ENCODE assay signal across 8 cellular contexts in genomic region chr5:64811050-64811640, GRCh38. TPM values are rescaled to one million over a fixed set of nuclear protein-coding genes. Genes with fewer than 3 reads are reported as not detected.
A peak's percentile ranks its signal among the peaks of the same experiment; 100 is the strongest.
DNase-seq lines count a peak whose midpoint lies in the region; ATAC-seq and TF ChIP-seq lines count a peak whose summit lies in the region.

No MANE protein-coding gene starts in this region.

- ATAC-seq in HG02571 (IDR thresholded peaks at IDR 0.05; ENCODE audit: unreplicated experiment) = no peak

- H3K9me3 ChIP-seq in GM23248 (ENCODE audit: low read depth) (no peaks in the 10 kb centered on the region), hepatocyte (ENCODE audit: low read depth) (no peaks in the 10 kb centered on the region)

- peak; percentile 81 for TF ChIP-seq CTCF in hepatocyte (IDR thresholded peaks at IDR 0.05; ENCODE audit: poor library complexity)

- H4K20me1 ChIP-seq in GM23248 (ENCODE audit: insufficient read depth) = no peaks in the 10 kb centered on the region
- no peaks in the 10 kb centered on the region for H4K20me1 ChIP-seq in hepatocyte (ENCODE audit: insufficient read depth, poor library complexity, severe bottlenecking)

- no peak overlapping the region for H3K27ac ChIP-seq in GM23248
- no peak overlapping the region for H3K27ac ChIP-seq in hepatocyte

- H3K4me1 ChIP-seq in GM23248 (ENCODE audit: insufficient read depth) (peaks cover 21% of the 10 kb centered on the region), hepatocyte (ENCODE audit: insufficient read depth) (no peaks in the 10 kb centered on the region)

- H3K4me3 ChIP-seq in GM23248 (no peak overlapping the region), hepatocyte (no peak overlapping the region)

- peak; percentile 67 for DNase-seq in EH (ENCODE audit: low read depth)
- peak; percentile 77 for DNase-seq in GM23248
- peak; percentile 5 for DNase-seq in NCI-H2196 (lab: John Stamatoyannopoulos, UW; ENCODE audit: unreplicated experiment)
- peak; percentile 35 for DNase-seq in amniotic stem cell (lab: John Stamatoyannopoulos, UW)
- peak; percentile 56 for DNase-seq in hepatocyte (ENCODE audit: low spot score)
- DNase-seq in smooth muscle cell of the brain vasculature (ENCODE audit: low read depth, low spot score) = peak; percentile 24
- no peak for DNase-seq in NK-92 (lab: John Stamatoyannopoulos, UW; ENCODE audit: unreplicated experiment)

- H3K9me2 ChIP-seq in GM23248 (ENCODE audit: insufficient read depth) (no peaks in the 10 kb centered on the region), hepatocyte (replicated peaks; ENCODE audit: insufficient read depth) (no peaks in the 10 kb centered on the region)

- no peaks in the 10 kb centered on the region for H3K27me3 ChIP-seq in GM23248 (replicated peaks; ENCODE audit: insufficient read depth)
- no peaks in the 10 kb centered on the region for H3K27me3 ChIP-seq in hepatocyte

- no peak overlapping the region for H3K9ac ChIP-seq in GM23248

- H3K4me2 ChIP-seq in GM23248 (ENCODE audit: unreplicated experiment) (no peak overlapping the region), hepatocyte (no peak overlapping the region)

- H3K36me3 ChIP-seq in GM23248 (ENCODE audit: low read depth) (peaks cover 10% of the 10 kb centered on the region), hepatocyte (replicated peaks; ENCODE audit: insufficient read depth, low read depth) (no peaks in the 10 kb centered on the region)

- H3F3A ChIP-seq in GM23248 (ENCODE audit: insufficient read depth) = peaks cover 7% of the 10 kb centered on the region; the same call in 1 of the 2 replicates

- in situ Hi-C loops in GM23248 (cut with MboI) = loop anchor here (5.0 kb wide), 1 partner anchor 671 kb away; the partner anchor contains the start of gene ADAMTS6

- 92 to 94% methylated on average over 1 of the region's 1 CpG for WGBS in GM23248 (ENCODE audit: low coverage in 1 of 2, low lambda C conversion rate in 2 of 2, missing lambda C conversion rate in 2 of 2), 2 experiments
- WGBS in hepatocyte (ENCODE audit: low lambda C conversion rate, missing lambda C conversion rate) = 93% methylated on average over 1 of the region's 1 CpG

- H2AFZ ChIP-seq in GM23248 (peak overlapping the region; percentile 26; the same call in 1 of the 2 replicates), hepatocyte (no peak overlapping the region)

- H3K79me2 ChIP-seq in GM23248 (ENCODE audit: insufficient read depth) (no peaks in the 10 kb centered on the region), hepatocyte (no peaks in the 10 kb centered on the region)

RNA-seq across cellular contexts. Expression of gene CWC27, which starts 42.4 kb away (rescaled TPM):
- total RNA-seq in GM23248 (2014; rRNA removed; shearing (Covaris generic)) = 4.9 and 22.7 TPM in 2 replicates
- polyA plus RNA-seq in GM23248 (2016; fragmentation: Nextera tagmentation; extraction: Ambion mirVana) (30.5 and 32.7 TPM in 2 replicates), hepatocyte (28.8 and 32.5 TPM in 2 replicates)
- total RNA-seq in hepatocyte = 15.8 and 21.6 TPM in 2 replicates

RNA-seq across cellular contexts. Expression of gene SREK1IP1, which starts 42.7 kb away (rescaled TPM):
- 7.3 and 16.2 TPM in 2 replicates for total RNA-seq in GM23248 (2014; rRNA removed; shearing (Covaris generic))
- polyA plus RNA-seq in GM23248 (2016; fragmentation: Nextera tagmentation; extraction: Ambion mirVana) (26.8 and 30.5 TPM in 2 replicates), hepatocyte (27.3 and 29.3 TPM in 2 replicates)
- total RNA-seq in hepatocyte = 18.7 and 19.6 TPM in 2 replicates
